ENCODE assay signal across 6 cellular contexts in the genomic region with DNA sequence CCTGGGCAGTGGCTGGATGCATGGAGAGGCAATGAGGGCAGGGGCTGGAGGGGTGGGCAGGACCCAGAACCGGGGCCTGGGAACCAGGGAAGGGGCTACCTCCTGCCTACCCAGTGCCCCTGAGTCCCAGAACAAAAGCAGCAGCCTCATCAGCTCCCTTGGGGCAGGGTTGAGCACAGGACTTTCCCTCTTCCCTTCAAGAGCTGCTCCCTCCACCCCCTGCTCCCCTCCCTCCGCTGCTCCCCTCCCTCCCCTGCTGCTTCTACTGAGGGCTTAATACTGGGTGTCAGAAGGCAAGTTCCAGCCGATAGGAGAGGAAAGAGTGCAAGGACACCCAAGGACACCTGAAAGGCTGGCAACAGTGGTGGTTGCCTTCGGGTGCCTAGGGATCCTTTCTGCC. TPM values are rescaled to one million over a fixed set of nuclear protein-coding genes. Genes with fewer than 3 reads are reported as not detected.
"Had no signal": no experiment of that assay in that cellular context is flagged by ENCODE, and none has a peak within 500 bp of the region (broad histone marks: within the 10 kb centered on the region; RNA-seq: fewer than 3 reads in every experiment).

No MANE protein-coding gene starts in this region.

- H3K4me3 ChIP-seq: GM23338, K562 had no signal

- DNase-seq: H9, HCEC 1CT, IMR-90 had no signal

RNA-seq across cellular contexts. Expression of a gene that starts 28.2 kb away (rescaled TPM):
- total RNA-seq: HT-29 had no signal
- polyA plus RNA-seq: K562 had no signal

RNA-seq across cellular contexts. Expression of a gene that starts 41.5 kb away (rescaled TPM):
- total RNA-seq: HT-29, IMR-90, K562 had no signal
- polyA plus RNA-seq: IMR-90, K562 had no signal
